Comparison of ENCODE assay signal across 8 cellular contexts in the genomic region with DNA sequence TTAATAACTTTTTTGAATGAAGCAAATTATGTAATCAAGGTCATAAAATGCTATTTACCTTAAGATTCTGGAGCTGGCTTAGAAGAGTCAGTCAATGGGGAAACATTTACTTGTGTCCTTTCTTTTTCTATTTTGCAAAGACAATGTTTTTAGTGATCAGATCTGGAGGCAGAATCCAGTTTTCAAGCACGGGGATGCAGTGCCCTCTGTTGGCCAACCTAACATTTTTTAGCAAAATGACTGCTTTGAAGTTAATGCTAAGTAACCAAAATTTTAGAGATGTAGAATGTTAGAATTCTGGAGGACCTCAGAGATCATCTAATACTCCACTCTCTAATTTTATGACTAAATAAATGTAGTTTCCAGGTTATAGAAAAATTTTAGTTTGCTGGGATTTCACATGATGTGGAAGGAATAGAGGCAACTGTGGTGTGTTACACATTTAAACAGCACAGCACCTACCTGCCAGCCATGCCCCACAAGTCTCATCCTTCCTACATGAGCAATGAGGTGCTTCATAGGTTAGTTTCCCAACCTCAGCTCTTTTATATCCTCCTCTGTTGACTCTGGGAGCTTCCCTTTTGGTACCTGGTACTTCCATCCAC. TPM values are rescaled to one million over a fixed set of nuclear protein-coding genes. Genes with fewer than 3 reads are reported as not detected.
DNase-seq lines count a peak whose midpoint lies in the region; ATAC-seq and TF ChIP-seq lines count a peak whose summit lies in the region.

No MANE protein-coding gene starts in this region.

- peak; percentile 36 to 74 (median 57) for DNase-seq in CD8-positive, alpha-beta T cell
- DNase-seq in HFF-Myc (ENCODE audit: extremely low read depth, low read depth): peak; percentile 12
- peak; percentile 14 to 63 (median 34) for DNase-seq in T-helper 1 cell
- DNase-seq in adrenal gland: peak; percentile 32 to 68 (median 43)
- peak; percentile 48 to 57 (median 54) for DNase-seq in immature natural killer cell
- DNase-seq in stimulated activated CD4-positive, alpha-beta T cell treated with anti-CD3 and anti-CD28 coated beads, Interleukin-4, amount 100 ng/mL, for 24 hours: peak; percentile 76

- H3K4me3 ChIP-seq in CD8-positive, alpha-beta T cell (ENCODE audit: low read depth, low read length): no peak overlapping the region
- H3K4me3 ChIP-seq in HFF-Myc (replicated peaks; ENCODE audit: low read depth, low read length): no peak overlapping the region
- H3K4me3 ChIP-seq in adrenal gland: no peak overlapping the region

- ATAC-seq in CD8-positive, alpha-beta T cell: no peak
- ATAC-seq in HG02852 (IDR thresholded peaks at IDR 0.05; ENCODE audit: unreplicated experiment) (no peak), HG02642 (IDR thresholded peaks at IDR 0.05; ENCODE audit: poor library complexity, unreplicated experiment) (no peak)

- peak; percentile 71 for TF ChIP-seq CTCF in CD8-positive, alpha-beta T cell (IDR thresholded peaks at IDR 0.05)
- TF ChIP-seq CTCF in HFF-Myc (IDR thresholded peaks at IDR 0.05; ENCODE audit: low read depth, low read length, missing control alignments) (peak; percentile 66), adrenal gland (IDR thresholded peaks at IDR 0.05) (peak; percentile 45 to 70 (median 58))

- no peaks in the 10 kb centered on the region for H3K4me1 ChIP-seq in CD8-positive, alpha-beta T cell (ENCODE audit: insufficient read depth, low read length)
- no peaks in the 10 kb centered on the region for H3K4me1 ChIP-seq in adrenal gland (replicated peaks in 1 of 2)

- H3K27me3 Mint-ChIP-seq in CD8-positive, alpha-beta T cell (ENCODE audit: low read depth): no peaks in the 10 kb centered on the region
- peaks cover 0 to 5% (median 3%) of the 10 kb centered on the region in 3 donors for H3K27me3 Mint-ChIP-seq in immature natural killer cell (ENCODE audit: low read depth in 3 of 3)

- H3K27ac ChIP-seq in CD8-positive, alpha-beta T cell (ENCODE audit: low read depth, low read length): no peak overlapping the region
- H3K27ac ChIP-seq in adrenal gland: no peak overlapping the region

- H3K36me3 Mint-ChIP-seq in CD8-positive, alpha-beta T cell: no peaks in the 10 kb centered on the region
- H3K36me3 Mint-ChIP-seq in immature natural killer cell: peaks cover 29 to 68% (median 39%) of the 10 kb centered on the region in 3 donors

- POLR2A ChIA-PET in CD8-positive, alpha-beta T cell (lab: Charles Lee): no interaction called here

- H3K9me3 Mint-ChIP-seq in CD8-positive, alpha-beta T cell: no peaks in the 10 kb centered on the region
- H3K9me3 Mint-ChIP-seq in immature natural killer cell: no peaks in the 10 kb centered on the region

- CTCF ChIA-PET in CD8-positive, alpha-beta T cell (lab: Charles Lee): interaction anchor here (0.6 to 3.9 kb wide), 15 partner anchors 11 to 566 kb away, joined by 3 to 36 read pairs (median 3); no protein-coding TSS in a partner anchor

- no peaks in the 10 kb centered on the region for H3K9me3 ChIP-seq in CD8-positive, alpha-beta T cell (ENCODE audit: low read length)
- H3K9me3 ChIP-seq in adrenal gland (replicated peaks in 1 of 3): no peaks in the 10 kb centered on the region

- 0% methylated on average over 1 of the region's 1 CpG for WGBS in adrenal gland, 4 donors

- peaks cover 3% of the 10 kb centered on the region for H3K4me1 Mint-ChIP-seq in CD8-positive, alpha-beta T cell (ENCODE audit: low read depth)
- H3K4me1 Mint-ChIP-seq in immature natural killer cell: peaks cover 24 to 47% of the 10 kb centered on the region in 2 donors

- intact Hi-C loops in CD8-positive, alpha-beta T cell (cut with DNase I, micrococcal nuclease): loop anchor here (1.0 to 10.0 kb wide), 11 partner anchors 147 to 1992 kb away; no protein-coding TSS in a partner anchor
- intact Hi-C loops in adrenal gland (cut with DNase I): loop anchor here (5.0 to 10.0 kb wide), 3 partner anchors 197 to 575 kb away; no protein-coding TSS in a partner anchor

- TF ChIP-seq POLR2A in adrenal gland (IDR thresholded peaks at IDR 0.05): no peak

- H3K27me3 ChIP-seq in CD8-positive, alpha-beta T cell (ENCODE audit: insufficient read depth, low read length): no peaks in the 10 kb centered on the region
- H3K27me3 ChIP-seq in adrenal gland: peaks cover 2% of the 10 kb centered on the region

- H3K27ac Mint-ChIP-seq in CD8-positive, alpha-beta T cell: no peak overlapping the region
- peak overlapping the region; percentile 17 to 84 (median 52) for H3K27ac Mint-ChIP-seq in immature natural killer cell

- no peaks in the 10 kb centered on the region for H3K36me3 ChIP-seq in CD8-positive, alpha-beta T cell (ENCODE audit: insufficient read depth, low read length)
- H3K36me3 ChIP-seq in adrenal gland (replicated peaks in 1 of 2): no peaks in the 10 kb centered on the region

- no peak overlapping the region for H3K4me3 Mint-ChIP-seq in CD8-positive, alpha-beta T cell
- no peak overlapping the region for H3K4me3 Mint-ChIP-seq in immature natural killer cell

RNA-seq across cellular contexts. Expression of a gene that starts 23.6 kb away (rescaled TPM):
- not detected for total RNA-seq in CD8-positive, alpha-beta T cell
- not detected for total RNA-seq in adrenal gland
- polyA plus RNA-seq in adrenal gland: not detected
- polyA plus RNA-seq in immature natural killer cell: not detected

RNA-seq across cellular contexts. Expression of a gene that starts 26.5 kb away (rescaled TPM):
- 10 to 100 TPM in 1 of 2 experiments, 1 to 10 TPM in 1; 7.9 to 10.8 TPM for total RNA-seq in CD8-positive, alpha-beta T cell
- total RNA-seq in adrenal gland: under 1 TPM in 7 of 8 donors, not detected in 1; 0.14 to 0.94 (median 0.29) TPM
- polyA plus RNA-seq in adrenal gland: 1 to 10 TPM in 1 of 3 donors, under 1 TPM in 2; 0.26 to 1.4 (median 0.51) TPM
- polyA plus RNA-seq in immature natural killer cell: 10 to 100 TPM; 58.1 to 60.8 (median 60.3) TPM

Comparison
In these comparisons a context has a peak if more than half of its experiments do, and no peak if none do; other contexts are left out.
1. DNase-seq: peak in every context shown above with its lines; median percentile 76 in stimulated activated CD4-positive, alpha-beta T cell treated with anti-CD3 and anti-CD28 coated beads, Interleukin-4, amount 100 ng/mL, for 24 hours; 57 in CD8-positive, alpha-beta T cell; 54 in immature natural killer cell; 43 in adrenal gland; 34 in T-helper 1 cell; 12 in HFF-Myc.
2. RNA of a gene that starts 26.5 kb away (total RNA-seq): 7.9 to 10.8 TPM in CD8-positive, alpha-beta T cell; 0.14 to 0.94 TPM in adrenal gland; every median in the first group is over 4 times any median in the second.
3. Peak in every context shown above with its lines, with median percentiles within 50 percentile points of each other: CTCF ChIP-seq.